16 cellular contexts compared by ENCODE assay signal in genomic region chr21:35208810-35209517, GRCh38.
A peak's percentile ranks its signal among the peaks of the same experiment; 100 is the strongest.
DNase-seq lines count a peak whose midpoint lies in the region; ATAC-seq and TF ChIP-seq lines count a peak whose summit lies in the region.
"Had no signal": no experiment of that assay in that cellular context is flagged by ENCODE, and none has a peak within 500 bp of the region (broad histone marks: within the 10 kb centered on the region; RNA-seq: fewer than 3 reads in every experiment).

No MANE protein-coding gene starts in this region.

- intact Hi-C loops in natural killer cell (cut with micrococcal nuclease) = no loop called here

- WGBS in mesenchymal stem cell = 60% methylated on average over 4 of the region's 7 CpGs
- 48% methylated on average over 7 of the region's 7 CpGs for WGBS in urinary bladder

- H3K27ac Mint-ChIP-seq in natural killer cell = no peak overlapping the region
- H3K27ac Mint-ChIP-seq: activated CD4-positive, alpha-beta memory T cell treated with anti-CD3 and anti-CD28 coated beads for 36 hours; activated T-helper 2 cell treated with anti-CD3 and anti-CD28 coated beads, Interferon-gamma antibody, Interleukin-2, Interleukin-4, amounts not matched to agents 10 μg/mL and 5 μg/mL and 100 μg/mL, durations not matched to agents 14 hours and 24 hours and 36 hours had no signal

- peak overlapping the region; percentile 64 for H4K91ac ChIP-seq in mesenchymal stem cell (ENCODE audit: low read length)

- H2BK5ac ChIP-seq in mesenchymal stem cell (ENCODE audit: low read depth, low read length, poor library complexity, severe bottlenecking) = no peak overlapping the region

- no peak overlapping the region for H2AK5ac ChIP-seq in mesenchymal stem cell (ENCODE audit: low read length, severe bottlenecking)

- H3K36me3 Mint-ChIP-seq in natural killer cell = no peaks in the 10 kb centered on the region
- H3K36me3 Mint-ChIP-seq: activated CD4-positive, alpha-beta memory T cell treated with anti-CD3 and anti-CD28 coated beads for 36 hours had no signal

- no peak overlapping the region for H3K4me3 Mint-ChIP-seq in natural killer cell
- H3K4me3 Mint-ChIP-seq: activated CD4-positive, alpha-beta memory T cell treated with anti-CD3 and anti-CD28 coated beads for 36 hours; central memory CD8-positive, alpha-beta T cell had no signal

- H2BK120ac ChIP-seq in mesenchymal stem cell (ENCODE audit: low read depth, low read length) = no peak overlapping the region

- peak overlapping the region in 1 of 2 experiments; percentile 30 for H3K4me3 ChIP-seq in mesenchymal stem cell (ENCODE audit: insufficient read depth in 1 of 2, low read depth in 1 of 2, low read length in 2 of 2)
- H3K4me3 ChIP-seq in urinary bladder (ENCODE audit: low read depth, low read length) = no peak overlapping the region

- peak overlapping the region; percentile 26 for H3K4me2 ChIP-seq in mesenchymal stem cell (ENCODE audit: low read length, poor library complexity, severe bottlenecking)

- peaks cover 9 to 23% of the 10 kb centered on the region in 2 donors for H3K4me1 Mint-ChIP-seq in natural killer cell

- peak overlapping the region; percentile 27 for H3K27ac ChIP-seq in mesenchymal stem cell (ENCODE audit: low read length, poor library complexity, severe bottlenecking)
- H3K27ac ChIP-seq in urinary bladder (ENCODE audit: low read depth) = peak overlapping the region; percentile 16

- H3K79me1 ChIP-seq in mesenchymal stem cell (replicated peaks; ENCODE audit: low read length, poor library complexity, severe bottlenecking) = no peaks in the 10 kb centered on the region

- H4K8ac ChIP-seq in mesenchymal stem cell (ENCODE audit: low read length) = peak overlapping the region; percentile 58

- H3K14ac ChIP-seq in mesenchymal stem cell (ENCODE audit: low read length in 2 of 2) = peak overlapping the region in 1 of 2 experiments; percentile 44

- peak overlapping the region; percentile 29 to 95 for H2BK12ac ChIP-seq in mesenchymal stem cell (ENCODE audit: low read length in 2 of 2)

- H3K27me3 Mint-ChIP-seq in natural killer cell (ENCODE audit: low read depth in 2 of 2) = peaks cover 8 to 11% of the 10 kb centered on the region in 2 donors

- H3K9me3 Mint-ChIP-seq in natural killer cell = peaks cover 0 to 2% of the 10 kb centered on the region in 2 donors

- H3K23ac ChIP-seq in mesenchymal stem cell (ENCODE audit: low read length in 2 of 2) = peak overlapping the region in 1 of 2 experiments; percentile 70

- ATAC-seq in natural killer cell (no peak), HG03045 (IDR thresholded peaks at IDR 0.05; ENCODE audit: unreplicated experiment) (no peak)
- ATAC-seq: stimulated activated naive CD8-positive, alpha-beta T cell treated with anti-CD3 and anti-CD28 coated beads, Interleukin-15, Interleukin-2, amounts not matched to agents 100 U/mL and 50 U/mL, for 24 hours had no signal

- H3K36me3 ChIP-seq in mesenchymal stem cell (ENCODE audit: control insufficient read depth in 1 of 2, insufficient read depth in 2 of 2, low read depth in 1 of 2, low read length in 2 of 2) (no peaks in the 10 kb centered on the region), urinary bladder (ENCODE audit: insufficient read depth) (no peaks in the 10 kb centered on the region)

- H3K4me1 ChIP-seq in mesenchymal stem cell (ENCODE audit: control insufficient read depth, insufficient read depth, low read depth, low read length) (peaks cover 5% of the 10 kb centered on the region), urinary bladder (ENCODE audit: insufficient read depth) (peaks cover 1% of the 10 kb centered on the region)

- DNase-seq in NCI-H226 (peak; percentile 66), dedifferentiated amniotic fluid mesenchymal stem cell (ENCODE audit: extremely low spot score) (peak; percentile 68), mesenchymal stem cell (peak; percentile 88), natural killer cell (no peak), OCI-M2 (lab: John Stamatoyannopoulos, UW; ENCODE audit: unreplicated experiment) (no peak)
- DNase-seq: activated CD4-positive, alpha-beta memory T cell treated with anti-CD3 and anti-CD28 coated beads for 36 hours; erythroblast; NCI-H1092 treated with DMSO at 0.1 percent for 48 hours; NCI-H524; RPMI8226; stimulated activated naive CD8-positive, alpha-beta T cell treated with anti-CD3 and anti-CD28 coated beads, Interleukin-15, Interleukin-2, amounts not matched to agents 100 U/mL and 50 U/mL, for 24 hours; T-helper 9 cell had no signal

- H3K9me3 ChIP-seq in mesenchymal stem cell (ENCODE audit: control insufficient read depth, low read length) = no peaks in the 10 kb centered on the region

- H3K18ac ChIP-seq in mesenchymal stem cell (ENCODE audit: low read depth in 1 of 2, low read length in 2 of 2) = peak overlapping the region; percentile 79 to 81

- H3K27me3 ChIP-seq in mesenchymal stem cell (ENCODE audit: control insufficient read depth in 1 of 2, insufficient read depth in 1 of 2, low read length in 2 of 2) = no peaks in the 10 kb centered on the region

- H2AFZ ChIP-seq in mesenchymal stem cell (ENCODE audit: low read depth, low read length) = no peak overlapping the region

- H3K4ac ChIP-seq in mesenchymal stem cell (ENCODE audit: low read depth in 1 of 2, low read length in 2 of 2) = peak overlapping the region in 1 of 2 experiments; percentile 76

- H3K9ac ChIP-seq in mesenchymal stem cell (ENCODE audit: low read length) = peak overlapping the region; percentile 87

- H2BK15ac ChIP-seq in mesenchymal stem cell (ENCODE audit: low read depth, poor library complexity, severe bottlenecking) = no peak overlapping the region

- no peak for TF ChIP-seq CTCF in natural killer cell (IDR thresholded peaks at IDR 0.05)

Comparison
In these comparisons a context has a peak if more than half of its experiments do, and no peak if none do; other contexts are left out.
1. DNase-seq: peak in NCI-H226 (single experiment), dedifferentiated amniotic fluid mesenchymal stem cell (single experiment) and mesenchymal stem cell (single experiment); none in natural killer cell (single experiment) and OCI-M2 (single experiment).